ENCODE assay signal across 17 cellular contexts in genomic region chr11:34601085-34601444, GRCh38. TPM values are rescaled to one million over a fixed set of nuclear protein-coding genes. Genes with fewer than 3 reads are reported as not detected.
DNase-seq lines count a peak whose midpoint lies in the region; ATAC-seq and TF ChIP-seq lines count a peak whose summit lies in the region.
"Had no signal": no experiment of that assay in that cellular context is flagged by ENCODE, and none has a peak within 500 bp of the region (broad histone marks: within the 10 kb centered on the region; RNA-seq: fewer than 3 reads in every experiment).

No MANE protein-coding gene starts in this region.

- peak; percentile 11 to 31 for ATAC-seq in left cardiac atrium
- no peak for ATAC-seq in GM21737 (IDR thresholded peaks at IDR 0.05; ENCODE audit: unreplicated experiment)
- ATAC-seq in psoas muscle = no peak
- no peak for ATAC-seq in HG03025 (IDR thresholded peaks at IDR 0.05; ENCODE audit: low FRiP score, unreplicated experiment)
- no peak for ATAC-seq in HG02571 (IDR thresholded peaks at IDR 0.05; ENCODE audit: unreplicated experiment)
- ATAC-seq: activated CD4-positive, alpha-beta T cell treated with anti-CD3 and anti-CD28 coated beads for 36 hours; activated T-cell treated with anti-CD3 and anti-CD28 coated beads, Interleukin-2, amount 50 U/mL, for 4 hours; GM12878 had no signal

- no peak overlapping the region for H2AFZ ChIP-seq in SK-N-SH (ENCODE audit: low read depth)

- H3K4me1 ChIP-seq in CD8-positive, alpha-beta memory T cell (ENCODE audit: insufficient read depth, low read length) = peaks cover 16% of the 10 kb centered on the region
- H3K4me1 ChIP-seq in SK-N-SH (ENCODE audit: control insufficient read depth in 1 of 2, insufficient read depth in 2 of 2, low read depth in 1 of 2, low read length in 1 of 2) = peaks cover 17 to 23% of the 10 kb centered on the region in 2 experiments; a peak in 3 of 4 replicates
- no peaks in the 10 kb centered on the region for H3K4me1 ChIP-seq in psoas muscle

- no peaks in the 10 kb centered on the region for H3K9me3 ChIP-seq in CD8-positive, alpha-beta memory T cell (ENCODE audit: low read length)
- H3K9me3 ChIP-seq in SK-N-SH (no peaks in the 10 kb centered on the region), psoas muscle (no peaks in the 10 kb centered on the region)

- H3K4me3 Mint-ChIP-seq in CD8-positive, alpha-beta memory T cell = no peak overlapping the region
- peak overlapping the region in 1 of 3 experiments; percentile 5 for H3K4me3 Mint-ChIP-seq in nephron
- H3K4me3 Mint-ChIP-seq: activated CD4-positive, alpha-beta T cell treated with anti-CD3 and anti-CD28 coated beads for 36 hours; activated T-cell treated with anti-CD3 and anti-CD28 coated beads, Interleukin-2, amount 50 U/mL, for 4 hours; T-helper 1 cell treated with Interleukin-12 subunit alpha and Interleukin-12 subunit beta and Interleukin-4 antibody, amounts not matched to agents 30 μg/mL and 1 μg/mL, for 36 hours had no signal

- peaks cover 10 to 20% (median 14%) of the 10 kb centered on the region in 3 donors for H3K4me1 Mint-ChIP-seq in CD8-positive, alpha-beta memory T cell
- H3K4me1 Mint-ChIP-seq in nephron = peaks cover 31% of the 10 kb centered on the region

- H3K36me3 Mint-ChIP-seq in CD8-positive, alpha-beta memory T cell = no peaks in the 10 kb centered on the region
- no peaks in the 10 kb centered on the region for H3K36me3 Mint-ChIP-seq in nephron (ENCODE audit: low read depth)

- 40% methylated on average over 2 of the region's 2 CpGs for WGBS in SK-N-SH (ENCODE audit: low lambda C conversion rate)
- WGBS in psoas muscle, 3 donors = 33 to 46% (median 40%) methylated on average over 2 of the region's 2 CpGs

- no peak for DNase-seq in CD8-positive, alpha-beta memory T cell
- DNase-seq in SK-N-SH (peak; percentile 51), left cardiac atrium (no peak), psoas muscle (no peak)
- DNase-seq: activated CD4-positive, alpha-beta T cell treated with anti-CD3 and anti-CD28 coated beads for 36 hours; activated T-cell treated with anti-CD3 and anti-CD28 coated beads, Interleukin-2, amount 50 U/mL, for 4 hours; anterior cingulate cortex; DMS79; MM.1S had no signal

- peaks cover 0 to 2% (median 0%) of the 10 kb centered on the region in 5 donors for H3K9me3 Mint-ChIP-seq in CD8-positive, alpha-beta memory T cell
- H3K9me3 Mint-ChIP-seq in nephron = no peaks in the 10 kb centered on the region
- H3K9me3 Mint-ChIP-seq: activated T-cell treated with anti-CD3 and anti-CD28 coated beads, Interleukin-2, amount 50 U/mL, for 4 hours; T-helper 1 cell treated with Interleukin-12 subunit alpha and Interleukin-12 subunit beta and Interleukin-4 antibody, amounts not matched to agents 30 μg/mL and 1 μg/mL, for 36 hours had no signal

- H3K4me2 ChIP-seq in SK-N-SH = no peak overlapping the region

- POLR2A ChIA-PET in CD8-positive, alpha-beta memory T cell (lab: Charles Lee) = interaction anchor here (0.7 kb wide), 1 partner anchor 657 kb away, joined by 4 read pairs; no protein-coding TSS in a partner anchor
- POLR2A ChIA-PET in SK-N-SH (lab: Yijun Ruan, JAX) = no interaction called here

- no peaks in the 10 kb centered on the region for H3K79me2 ChIP-seq in SK-N-SH (ENCODE audit: insufficient read depth)

- H3K27ac ChIP-seq in CD8-positive, alpha-beta memory T cell (ENCODE audit: low read depth, low read length) = peak overlapping the region; percentile 63
- H3K27ac ChIP-seq in SK-N-SH (ENCODE audit: low read depth in 2 of 2, low read length in 1 of 2) (peak overlapping the region in 1 of 2 experiments; percentile 34; a peak in 2 of 4 replicates), psoas muscle (no peak overlapping the region)
- H3K27ac ChIP-seq: HL-60 had no signal

- intact Hi-C loops in left cardiac atrium (cut with DNase I) (no loop called here), psoas muscle (cut with DNase I) (no loop called here)

- CTCF ChIA-PET in CD8-positive, alpha-beta memory T cell (lab: Charles Lee) = no interaction called here
- CTCF ChIA-PET in SK-N-SH (lab: Yijun Ruan, JAX) = interaction anchor here (0.7 to 1.8 kb wide), 7 partner anchors 14 to 1723 kb away, joined by 3 to 18 read pairs (median 3); no protein-coding TSS in a partner anchor

- no peak for TF ChIP-seq CTCF in SK-N-SH (IDR thresholded peaks at IDR 0.05)
- TF ChIP-seq CTCF in nephron (IDR thresholded peaks at IDR 0.05; ENCODE audit: unreplicated experiment in 3 of 3) = no peak
- no peak for TF ChIP-seq CTCF in psoas muscle (IDR thresholded peaks at IDR 0.05)

- H4K20me1 ChIP-seq in SK-N-SH (ENCODE audit: insufficient read depth) = no peaks in the 10 kb centered on the region

- H3K27me3 ChIP-seq in CD8-positive, alpha-beta memory T cell (ENCODE audit: insufficient read depth, low read length, poor library complexity, severe bottlenecking) = no peaks in the 10 kb centered on the region
- H3K27me3 ChIP-seq in SK-N-SH (ENCODE audit: insufficient read depth) (no peaks in the 10 kb centered on the region), psoas muscle (ENCODE audit: insufficient read depth in 3 of 3, low read length in 2 of 3) (no peaks in the 10 kb centered on the region)

- no peak overlapping the region for H3K4me3 ChIP-seq in CD8-positive, alpha-beta memory T cell (ENCODE audit: low read length)
- no peak overlapping the region for H3K4me3 ChIP-seq in SK-N-SH (ENCODE audit: low read depth in 2 of 2, low read length in 1 of 2)
- H3K4me3 ChIP-seq in psoas muscle = no peak overlapping the region
- H3K4me3 ChIP-seq: GM12878 had no signal

- no peak overlapping the region for H3K9ac ChIP-seq in SK-N-SH

- H3K27me3 Mint-ChIP-seq in CD8-positive, alpha-beta memory T cell = peaks cover 5 to 13% of the 10 kb centered on the region in 2 donors
- H3K27me3 Mint-ChIP-seq in nephron (ENCODE audit: low read depth) = no peaks in the 10 kb centered on the region

- TF ChIP-seq RAD21 in SK-N-SH (IDR thresholded peaks at IDR 0.05; ENCODE audit: low read length) = no peak

- peak in 1 of 2 experiments; percentile 43; a peak in 1 of 4 replicates for TF ChIP-seq EP300 in SK-N-SH (IDR thresholded peaks at IDR 0.05; ENCODE audit: borderline replicate concordance in 1 of 2, low read depth in 1 of 2, low read length in 1 of 2)

- H3K36me3 ChIP-seq in CD8-positive, alpha-beta memory T cell (ENCODE audit: insufficient read depth, low read length) = no peaks in the 10 kb centered on the region
- H3K36me3 ChIP-seq in SK-N-SH (replicated peaks in 1 of 2; ENCODE audit: control insufficient read depth in 1 of 2, insufficient read depth in 2 of 2, low read length in 1 of 2) (no peaks in the 10 kb centered on the region), psoas muscle (ENCODE audit: insufficient read depth in 1 of 2, low read depth in 1 of 2) (no peaks in the 10 kb centered on the region)

- no peaks in the 10 kb centered on the region for H3K9me2 ChIP-seq in SK-N-SH

- peaks cover 5% of the 10 kb centered on the region for H3F3A ChIP-seq in SK-N-SH (replicated peaks; ENCODE audit: insufficient read depth)

- peak overlapping the region in 1 of 8 donors; percentile 76 for H3K27ac Mint-ChIP-seq in CD8-positive, alpha-beta memory T cell
- H3K27ac Mint-ChIP-seq in nephron = peak overlapping the region; percentile 78 to 98 (median 91)
- H3K27ac Mint-ChIP-seq: activated CD4-positive, alpha-beta T cell treated with anti-CD3 and anti-CD28 coated beads for 36 hours; T-helper 1 cell treated with Interleukin-12 subunit alpha and Interleukin-12 subunit beta and Interleukin-4 antibody, amounts not matched to agents 30 μg/mL and 1 μg/mL, for 36 hours had no signal

TF ChIP-seq in SK-N-SH, 30 proteins besides CTCF, POLR2A, EP300 and RAD21 (continues in another document):
- TF ChIP-seq ELF1 (IDR thresholded peaks at IDR 0.05) (no peak), USF1 (IDR thresholded peaks at IDR 0.05; ENCODE audit: borderline replicate concordance, low read depth) (no peak), GABPA (IDR thresholded peaks at IDR 0.05; ENCODE audit: low read depth) (no peak), MAX (IDR thresholded peaks at IDR 0.05; ENCODE audit: low read depth) (no peak), MXI1 (IDR thresholded peaks at IDR 0.05; ENCODE audit: low read depth, low read length) (no peak), NFIC (IDR thresholded peaks at IDR 0.05; ENCODE audit: borderline replicate concordance) (no peak), SIN3A (IDR thresholded peaks at IDR 0.05; ENCODE audit: borderline replicate concordance, low read depth, low read length) (no peak), FOXM1 (IDR thresholded peaks at IDR 0.05; ENCODE audit: low read depth) (no peak), FOSL2 (IDR thresholded peaks at IDR 0.05; ENCODE audit: borderline replicate concordance, low read depth) (no peak), POLR2AphosphoS5 (IDR thresholded peaks at IDR 0.05; ENCODE audit: low read depth, low read length) (no peak), PBX3 (IDR thresholded peaks at IDR 0.05) (no peak; the same call in 1 of the 2 replicates)

RNA-seq across cellular contexts. Expression of gene EHF, which starts 19.8 kb away (rescaled TPM):
- under 1 TPM; 0.20 to 0.58 TPM for total RNA-seq in CD8-positive, alpha-beta memory T cell
- not detected for polyA plus RNA-seq in CD8-positive, alpha-beta memory T cell
- polyA plus RNA-seq in SK-N-SH (2012; rRNA removed) (not detected in 2 replicates), psoas muscle (under 1 TPM; 0.04 to 0.18 (median 0.08) TPM)
- not detected in 2 replicates for polyA plus RNA-seq in SK-N-SH (2012; cell fraction: cytosol; rRNA removed)
- polyA plus RNA-seq in SK-N-SH (2012; cell fraction: nucleus; rRNA removed) = not detected in 2 replicates
- total RNA-seq in left cardiac atrium (under 1 TPM; 0.65 to 0.82 TPM), psoas muscle (under 1 TPM in 3 of 4 donors, not detected in 1; 0.10 to 0.20 (median 0.17) TPM)
- total RNA-seq: endothelial cell of umbilical vein had no signal
- polyA plus RNA-seq: endothelial cell of umbilical vein had no signal

Comparison
In these comparisons a context has a peak if more than half of its experiments do, and no peak if none do; other contexts are left out.
1. ATAC-seq: peak in left cardiac atrium (2 of 2); none in GM21737 (single experiment), psoas muscle (0 of 4), HG03025 (single experiment) and HG02571 (single experiment).